In genomic region chr11:133070790-133071189, GRCh38 we compare ENCODE assay signal across 24 cellular contexts.
"Had no signal": no experiment of that assay in that cellular context is flagged by ENCODE, and none has a peak within 500 bp of the region (broad histone marks: within the 10 kb centered on the region; RNA-seq: fewer than 3 reads in every experiment).

No MANE protein-coding gene starts in this region.

- H3K27ac ChIP-seq: coronary artery, ovary, psoas muscle, sigmoid colon, testis, tibial artery had no signal

- H3K27me3 ChIP-seq: ovary, testis had no signal

- H3K4me3 Mint-ChIP-seq: memory B cell; mesothelial cell of epicardium; naive B cell; natural killer cell treated with Interleukin-12 subunit alpha and Interleukin-12 subunit beta and Interleukin-15 and Interleukin-18, amount 100 ng/mL, for 72 hours; neural crest cell; stimulated activated memory B cell treated with anti-CD40 and anti-IgM and Interleukin-4, amounts not matched to agents 10 μg/mL and 1 μg/mL and 100 μg/mL, for 72 hours; type B pancreatic cell had no signal

- H3K9me3 ChIP-seq: mucosa of descending colon, ovary, psoas muscle, sigmoid colon, testis, tibial artery had no signal

- H3K9me3 Mint-ChIP-seq: memory B cell; natural killer cell treated with Interleukin-12 subunit alpha and Interleukin-12 subunit beta and Interleukin-15 and Interleukin-18, amount 100 ng/mL, for 72 hours; neural crest cell; stimulated activated memory B cell treated with anti-CD40 and anti-IgM and Interleukin-4, amounts not matched to agents 10 μg/mL and 1 μg/mL and 100 μg/mL, for 72 hours; type B pancreatic cell had no signal

- H3K4me1 Mint-ChIP-seq: memory B cell; mesothelial cell of epicardium; naive B cell; stimulated activated memory B cell treated with anti-CD40 and anti-IgM and Interleukin-4, amounts not matched to agents 10 μg/mL and 1 μg/mL and 100 μg/mL, for 72 hours had no signal

- ATAC-seq: left lobe of liver; mucosa of descending colon; natural killer cell treated with Interleukin-12 subunit alpha and Interleukin-12 subunit beta and Interleukin-15 and Interleukin-18, amount 100 ng/mL, for 72 hours; psoas muscle; right cardiac atrium; stimulated activated memory B cell treated with anti-CD40 and anti-IgM and Interleukin-4, amounts not matched to agents 10 μg/mL and 1 μg/mL and 100 μg/mL, for 72 hours; stimulated activated naive CD8-positive, alpha-beta T cell treated with anti-CD3 and anti-CD28 coated beads, Interleukin-15, Interleukin-2, amounts not matched to agents 100 U/mL and 50 U/mL, for 24 hours had no signal

- H3K36me3 ChIP-seq: ovary, sigmoid colon, tibial artery had no signal

- H3K4me1 ChIP-seq: psoas muscle, sigmoid colon, testis, tibial artery had no signal

- DNase-seq: dermis blood vessel endothelial cell; effector memory CD4-positive, alpha-beta T cell; kidney; mucosa of descending colon; naive B cell; ovary; posterior cingulate gyrus; psoas muscle; right cardiac atrium; sigmoid colon; stimulated activated CD4-positive, alpha-beta T cell treated with anti-CD3 and anti-CD28 coated beads, Interleukin-4, amount 100 ng/mL, for 4 hours; stimulated activated naive CD8-positive, alpha-beta T cell treated with anti-CD3 and anti-CD28 coated beads, Interleukin-15, Interleukin-2, amounts not matched to agents 100 U/mL and 50 U/mL, for 24 hours; substantia nigra; testis; tibial artery had no signal

- H3K36me3 Mint-ChIP-seq: memory B cell; mesothelial cell of epicardium; naive B cell; natural killer cell treated with Interleukin-12 subunit alpha and Interleukin-12 subunit beta and Interleukin-15 and Interleukin-18, amount 100 ng/mL, for 72 hours; stimulated activated memory B cell treated with anti-CD40 and anti-IgM and Interleukin-4, amounts not matched to agents 10 μg/mL and 1 μg/mL and 100 μg/mL, for 72 hours; type B pancreatic cell had no signal

- H3K4me3 ChIP-seq: coronary artery, lung, mucosa of descending colon, ovary, psoas muscle, sigmoid colon, testis, tibial artery had no signal

- H3K27ac Mint-ChIP-seq: memory B cell; mesothelial cell of epicardium; naive B cell; natural killer cell treated with Interleukin-12 subunit alpha and Interleukin-12 subunit beta and Interleukin-15 and Interleukin-18, amount 100 ng/mL, for 72 hours; stimulated activated memory B cell treated with anti-CD40 and anti-IgM and Interleukin-4, amounts not matched to agents 10 μg/mL and 1 μg/mL and 100 μg/mL, for 72 hours; type B pancreatic cell had no signal
